In genomic region chr13:32987462-32987861, GRCh38 we compare ENCODE assay signal across 9 cellular contexts. TPM values are rescaled to one million over a fixed set of nuclear protein-coding genes. Genes with fewer than 3 reads are reported as not detected.
"Had no signal": no experiment of that assay in that cellular context is flagged by ENCODE, and none has a peak within 500 bp of the region (broad histone marks: within the 10 kb centered on the region; RNA-seq: fewer than 3 reads in every experiment).

No MANE protein-coding gene starts in this region.

- ATAC-seq: GM12878 had no signal

- H3K4me3 ChIP-seq: GM12878 had no signal

- FAIRE-seq: G401.6, GM12878, GM12891, GM12892, GM18507, GM19239 had no signal

- DNase-seq: GDM1, GF-D8 had no signal

RNA-seq across cellular contexts. Expression of gene KL, which starts 28.8 kb away (rescaled TPM):
- total RNA-seq: G401 had no signal
